ENCODE assay signal across 12 cellular contexts in the genomic region with DNA sequence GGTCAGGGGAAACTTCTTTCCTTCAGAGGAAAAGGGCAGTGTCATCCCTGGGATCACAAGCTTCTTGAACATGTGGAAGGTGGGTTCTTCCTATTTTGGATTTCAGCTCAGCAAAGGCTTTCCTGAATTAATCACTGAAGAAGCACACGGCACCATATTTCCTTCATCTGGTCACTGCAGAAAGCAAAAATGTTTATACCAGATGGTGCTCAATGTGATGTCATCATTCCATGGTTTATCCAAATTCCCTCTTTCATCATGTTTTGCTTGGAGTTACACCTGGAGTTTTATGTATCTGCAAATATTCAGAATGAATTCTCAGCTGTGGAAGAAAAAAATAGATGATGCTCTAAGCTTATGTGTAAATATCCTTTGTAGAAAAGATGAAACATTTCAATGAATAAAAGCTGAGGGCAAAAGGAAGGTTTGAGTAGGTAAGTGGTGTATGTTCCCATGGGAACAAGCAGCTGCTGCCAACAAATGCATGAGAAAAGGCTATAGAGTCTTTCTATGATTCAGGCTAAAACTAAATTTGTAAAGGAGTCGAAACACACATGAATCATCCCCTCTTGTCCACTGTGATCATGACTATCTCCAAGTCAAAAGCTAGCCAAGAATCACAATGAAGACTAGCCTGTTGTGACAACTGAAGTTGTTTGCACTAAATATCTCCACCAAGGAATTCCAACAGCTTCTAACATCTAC. TPM values are rescaled to one million over a fixed set of nuclear protein-coding genes. Genes with fewer than 3 reads are reported as not detected.
DNase-seq lines count a peak whose midpoint lies in the region; ATAC-seq and TF ChIP-seq lines count a peak whose summit lies in the region.
"Had no signal": no experiment of that assay in that cellular context is flagged by ENCODE, and none has a peak within 500 bp of the region (broad histone marks: within the 10 kb centered on the region; RNA-seq: fewer than 3 reads in every experiment).

No MANE protein-coding gene starts in this region.

- no peak overlapping the region for H3K27ac Mint-ChIP-seq in activated T-helper 17 cell treated with anti-CD3 and anti-CD28 coated beads, Interleukin-2, amount 50 U/mL, for 72 hours
- H3K27ac Mint-ChIP-seq in effector memory CD8-positive, alpha-beta T cell = no peak overlapping the region
- H3K27ac Mint-ChIP-seq: CD8-positive, alpha-beta T cell had no signal

- ATAC-seq in activated T-helper 17 cell treated with anti-CD3 and anti-CD28 coated beads, Interleukin-2, amount 50 U/mL, for 72 hours (replicated peaks) = peak; percentile 65
- no peak for ATAC-seq in effector memory CD8-positive, alpha-beta T cell (replicated peaks)
- ATAC-seq: CD8-positive, alpha-beta T cell; pancreas had no signal

- H3K4me1 ChIP-seq in ACC112 (ENCODE audit: control insufficient read depth, insufficient read depth, low read length, unreplicated experiment) (peaks cover 37% of the 10 kb centered on the region), suprapubic skin (peaks cover 1% of the 10 kb centered on the region)
- H3K4me1 ChIP-seq: pancreas, uterus had no signal

- no peaks in the 10 kb centered on the region for H3K4me1 Mint-ChIP-seq in activated T-helper 17 cell treated with anti-CD3 and anti-CD28 coated beads, Interleukin-2, amount 50 U/mL, for 72 hours
- H3K4me1 Mint-ChIP-seq in effector memory CD8-positive, alpha-beta T cell (ENCODE audit: low read depth in 2 of 2) = no peaks in the 10 kb centered on the region

- TF ChIP-seq EP300 in suprapubic skin (IDR thresholded peaks at IDR 0.05) = no peak

- H3K36me3 ChIP-seq in ACC112 (ENCODE audit: insufficient read depth, low read length) = no peaks in the 10 kb centered on the region
- H3K36me3 ChIP-seq in suprapubic skin = no peaks in the 10 kb centered on the region
- H3K36me3 ChIP-seq: pancreas, uterus had no signal

- no peak for TF ChIP-seq CTCF in suprapubic skin (IDR thresholded peaks at IDR 0.05)

- H3K27me3 ChIP-seq in ACC112 (ENCODE audit: insufficient read depth, low read length) (no peaks in the 10 kb centered on the region), suprapubic skin (peaks cover 3% of the 10 kb centered on the region)
- H3K27me3 ChIP-seq: pancreas, uterus had no signal

- no peaks in the 10 kb centered on the region for H3K36me3 Mint-ChIP-seq in activated T-helper 17 cell treated with anti-CD3 and anti-CD28 coated beads, Interleukin-2, amount 50 U/mL, for 72 hours (ENCODE audit: low read depth)
- H3K36me3 Mint-ChIP-seq in effector memory CD8-positive, alpha-beta T cell (ENCODE audit: insufficient read depth) = no peaks in the 10 kb centered on the region
- H3K36me3 Mint-ChIP-seq: CD8-positive, alpha-beta T cell had no signal

- no peak for TF ChIP-seq POLR2A in suprapubic skin (IDR thresholded peaks at IDR 0.05)

- peak; percentile 94 for DNase-seq in HCEC 1CT
- DNase-seq in glomerular visceral epithelial cell (ENCODE audit: extremely low spot score) = peak; percentile 69
- DNase-seq in effector memory CD8-positive, alpha-beta T cell = no peak
- no peak for DNase-seq in mucosa of gallbladder (ENCODE audit: low spot score)
- no peak for DNase-seq in NCI-H510A treated with DMSO at 0.1 percent for 48 hours (lab: John Stamatoyannopoulos, UW)
- no peak for DNase-seq in suprapubic skin (ENCODE audit: low spot score in 2 of 2)
- DNase-seq: CD8-positive, alpha-beta T cell; effector CD4-positive, alpha-beta T cell; pancreas; uterus had no signal

- no peaks in the 10 kb centered on the region for H3K79me2 ChIP-seq in ACC112 (ENCODE audit: control insufficient read depth, insufficient read depth, low read length, unreplicated experiment)

- no peaks in the 10 kb centered on the region for H3K9me3 Mint-ChIP-seq in activated T-helper 17 cell treated with anti-CD3 and anti-CD28 coated beads, Interleukin-2, amount 50 U/mL, for 72 hours
- H3K9me3 Mint-ChIP-seq in effector memory CD8-positive, alpha-beta T cell = no peaks in the 10 kb centered on the region
- H3K9me3 Mint-ChIP-seq: CD8-positive, alpha-beta T cell had no signal

- H3K27me3 Mint-ChIP-seq in activated T-helper 17 cell treated with anti-CD3 and anti-CD28 coated beads, Interleukin-2, amount 50 U/mL, for 72 hours = peaks cover 32% of the 10 kb centered on the region
- peaks cover 37 to 58% of the 10 kb centered on the region in 2 donors for H3K27me3 Mint-ChIP-seq in effector memory CD8-positive, alpha-beta T cell

- H3K4me3 Mint-ChIP-seq in activated T-helper 17 cell treated with anti-CD3 and anti-CD28 coated beads, Interleukin-2, amount 50 U/mL, for 72 hours = no peak overlapping the region
- H3K4me3 Mint-ChIP-seq in effector memory CD8-positive, alpha-beta T cell = no peak overlapping the region
- H3K4me3 Mint-ChIP-seq: CD8-positive, alpha-beta T cell had no signal

- no peak overlapping the region for H2AFZ ChIP-seq in ACC112 (ENCODE audit: low read length, unreplicated experiment)

- H3K27ac ChIP-seq in ACC112 (ENCODE audit: low read depth, low read length) (peak overlapping the region; percentile 99), suprapubic skin (no peak overlapping the region)
- H3K27ac ChIP-seq: pancreas, uterus had no signal

- 41% methylated on average over 2 of the region's 2 CpGs for WGBS in suprapubic skin

- H3K4me3 ChIP-seq in ACC112 (ENCODE audit: low read depth, low read length) (peak overlapping the region; percentile 58; the same call in 1 of the 2 replicates), suprapubic skin (no peak overlapping the region)
- H3K4me3 ChIP-seq: pancreas, uterus had no signal

- no peaks in the 10 kb centered on the region for H3K9me3 ChIP-seq in suprapubic skin
- H3K9me3 ChIP-seq: pancreas, uterus had no signal

RNA-seq across cellular contexts. Expression of gene BPGM, which starts 26.9 kb away (rescaled TPM):
- 10 to 100 TPM; 17.2 to 20.7 TPM for total RNA-seq in activated T-helper 17 cell treated with anti-CD3 and anti-CD28 coated beads, Interleukin-2, amount 50 U/mL, for 72 hours
- total RNA-seq in mucosa of gallbladder (12.7 TPM), suprapubic skin (10 to 100 TPM in 3 of 4 donors, 1 to 10 TPM in 1; 9.8 to 13.3 (median 12.5) TPM)

Comparison
In these comparisons a context has a peak if more than half of its experiments do, and no peak if none do; other contexts are left out.
1. DNase-seq: peak in HCEC 1CT (single experiment) and glomerular visceral epithelial cell (single experiment); none in effector memory CD8-positive, alpha-beta T cell (0 of 3), mucosa of gallbladder (single experiment), NCI-H510A treated with DMSO at 0.1 percent for 48 hours (single experiment) and suprapubic skin (0 of 2).